ENCODE assay signal across 16 cellular contexts in genomic region chr6:99132026-99132425, GRCh38.
A peak's percentile ranks its signal among the peaks of the same experiment; 100 is the strongest.
DNase-seq lines count a peak whose midpoint lies in the region; ATAC-seq and TF ChIP-seq lines count a peak whose summit lies in the region.
"Had no signal": no experiment of that assay in that cellular context is flagged by ENCODE, and none has a peak within 500 bp of the region (broad histone marks: within the 10 kb centered on the region; RNA-seq: fewer than 3 reads in every experiment).

No MANE protein-coding gene starts in this region.

- H3K4me3 Mint-ChIP-seq in brain = peak overlapping the region in 1 of 5 experiments; percentile 10
- H3K4me3 Mint-ChIP-seq in activated CD8-positive, alpha-beta T cell treated with anti-CD3 and anti-CD28 coated beads for 36 hours = no peak overlapping the region
- H3K4me3 Mint-ChIP-seq: B cell; CD4-positive, CD25-positive, alpha-beta regulatory T cell; CD8-positive, alpha-beta T cell had no signal

- intact Hi-C loops in activated CD8-positive, alpha-beta T cell treated with anti-CD3 and anti-CD28 coated beads for 36 hours (cut with micrococcal nuclease) = no loop called here
- intact Hi-C loops in Right ventricle myocardium superior (cut with DNase I) = no loop called here

- TF ChIP-seq CTCF in brain (conservative IDR thresholded peaks at IDR 0.05) = no peak
- no peak for TF ChIP-seq CTCF in activated CD8-positive, alpha-beta T cell treated with anti-CD3 and anti-CD28 coated beads for 36 hours (IDR thresholded peaks at IDR 0.05)

- H3K27ac Mint-ChIP-seq in brain = peak overlapping the region in 3 of 5 experiments; percentile 54 to 81 (median 62)
- no peak overlapping the region for H3K27ac Mint-ChIP-seq in activated CD8-positive, alpha-beta T cell treated with anti-CD3 and anti-CD28 coated beads for 36 hours
- H3K27ac Mint-ChIP-seq: B cell; CD4-positive, CD25-positive, alpha-beta regulatory T cell; CD8-positive, alpha-beta T cell had no signal

- H3K4me1 Mint-ChIP-seq in brain = peaks cover 42% of the 10 kb centered on the region
- no peaks in the 10 kb centered on the region for H3K4me1 Mint-ChIP-seq in activated CD8-positive, alpha-beta T cell treated with anti-CD3 and anti-CD28 coated beads for 36 hours (ENCODE audit: low read depth)
- H3K4me1 Mint-ChIP-seq: B cell; CD4-positive, CD25-positive, alpha-beta regulatory T cell had no signal

- CTCF ChIA-PET in activated CD8-positive, alpha-beta T cell treated with anti-CD3 and anti-CD28 coated beads for 36 hours (lab: Charles Lee) = no interaction called here

- POLR2A ChIA-PET in activated CD8-positive, alpha-beta T cell treated with anti-CD3 and anti-CD28 coated beads for 36 hours (lab: Charles Lee) = no interaction called here

- DNase-seq in DMS 273 (lab: John Stamatoyannopoulos, UW; ENCODE audit: unreplicated experiment) (peak; percentile 21), DMS 273 treated with DMSO at 0.1 percent for 48 hours (lab: John Stamatoyannopoulos, UW) (no peak), NCI-H82 treated with DMSO at 0.1 percent for 48 hours (lab: John Stamatoyannopoulos, UW; ENCODE audit: unreplicated experiment) (peak; percentile 68), NOMO-1 (lab: John Stamatoyannopoulos, UW; ENCODE audit: unreplicated experiment in 2 of 2) (no peak), mesenteric fat pad (ENCODE audit: low spot score) (no peak), Right ventricle myocardium superior (no peak)
- DNase-seq in activated CD8-positive, alpha-beta T cell treated with anti-CD3 and anti-CD28 coated beads for 36 hours = no peak
- DNase-seq: Caco-2; CD4-positive, CD25-positive, alpha-beta regulatory T cell; CD8-positive, alpha-beta T cell; DMS153; DND-41; H7; HCEC 1CT had no signal

- no peaks in the 10 kb centered on the region for H3K9me3 Mint-ChIP-seq in brain
- no peaks in the 10 kb centered on the region for H3K9me3 Mint-ChIP-seq in activated CD8-positive, alpha-beta T cell treated with anti-CD3 and anti-CD28 coated beads for 36 hours
- H3K9me3 Mint-ChIP-seq: CD8-positive, alpha-beta T cell had no signal

- no peaks in the 10 kb centered on the region for H3K36me3 Mint-ChIP-seq in brain
- no peaks in the 10 kb centered on the region for H3K36me3 Mint-ChIP-seq in activated CD8-positive, alpha-beta T cell treated with anti-CD3 and anti-CD28 coated beads for 36 hours (ENCODE audit: low read depth)
- H3K36me3 Mint-ChIP-seq: CD4-positive, CD25-positive, alpha-beta regulatory T cell; CD8-positive, alpha-beta T cell had no signal

- no peaks in the 10 kb centered on the region for H3K27me3 Mint-ChIP-seq in brain
- H3K27me3 Mint-ChIP-seq in activated CD8-positive, alpha-beta T cell treated with anti-CD3 and anti-CD28 coated beads for 36 hours = peaks cover 1% of the 10 kb centered on the region
- H3K27me3 Mint-ChIP-seq: B cell had no signal

- no peak for ATAC-seq in activated CD8-positive, alpha-beta T cell treated with anti-CD3 and anti-CD28 coated beads for 36 hours
- ATAC-seq in Right ventricle myocardium superior (ENCODE audit: poor library complexity) = no peak
- ATAC-seq: CD8-positive, alpha-beta T cell had no signal

Comparison
In these comparisons a context has a peak if more than half of its experiments do, and no peak if none do; other contexts are left out.
1. DNase-seq: peak in DMS 273 (single experiment) and NCI-H82 treated with DMSO at 0.1 percent for 48 hours (single experiment); none in DMS 273 treated with DMSO at 0.1 percent for 48 hours (single experiment), NOMO-1 (0 of 2), mesenteric fat pad (single experiment), activated CD8-positive, alpha-beta T cell treated with anti-CD3 and anti-CD28 coated beads for 36 hours (single experiment) and Right ventricle myocardium superior (single experiment).